In genomic region chr3:122940628-122941086, GRCh38 we compare ENCODE assay signal across 14 cellular contexts.
DNase-seq lines count a peak whose midpoint lies in the region; ATAC-seq and TF ChIP-seq lines count a peak whose summit lies in the region.
"Had no signal": no experiment of that assay in that cellular context is flagged by ENCODE, and none has a peak within 500 bp of the region (broad histone marks: within the 10 kb centered on the region; RNA-seq: fewer than 3 reads in every experiment).

No MANE protein-coding gene starts in this region.

- H3K27me3 ChIP-seq in heart right ventricle (peaks cover 0 to 4% (median 0%) of the 10 kb centered on the region in 7 donors), hepatocyte (no peaks in the 10 kb centered on the region), uterus (no peaks in the 10 kb centered on the region)
- H3K27me3 ChIP-seq: ascending aorta had no signal

- H3K9me3 Mint-ChIP-seq in activated naive CD4-positive, alpha-beta T cell treated with anti-CD3 and anti-CD28 coated beads, Interleukin-2, amount 10 ng/mL, durations not matched to agents 7 days and 5 days = no peaks in the 10 kb centered on the region

- intact Hi-C loops in heart right ventricle (cut with DNase I) = loop anchor here in 8 of 10 donors (5.0 to 10.0 kb wide), 5 partner anchors 42 to 617 kb away; no protein-coding TSS in a partner anchor
- intact Hi-C loops in cardiac septum (cut with DNase I) = loop anchor here (5.0 kb wide), 2 partner anchors 42 to 157 kb away; no protein-coding TSS in a partner anchor
- intact Hi-C loops in uterus (cut with DNase I; ENCODE audit: low total_unique reads) = loop anchor here (10.0 kb wide), 1 partner anchor 84 kb away; the partner anchor contains the start of gene SEMA5B

- H3K4me1 ChIP-seq in heart right ventricle (peaks cover 0 to 48% (median 20%) of the 10 kb centered on the region in 9 donors), hepatocyte (ENCODE audit: insufficient read depth) (peaks cover 6% of the 10 kb centered on the region), uterus (no peaks in the 10 kb centered on the region)

- WGBS in heart right ventricle, 2 donors = 58 to 75% methylated on average over 5 of the region's 5 CpGs
- 74% methylated on average over 5 of the region's 5 CpGs for WGBS in hepatocyte (ENCODE audit: low lambda C conversion rate, missing lambda C conversion rate)

- no peaks in the 10 kb centered on the region for H3K79me2 ChIP-seq in hepatocyte

- H2AFZ ChIP-seq in hepatocyte = no peak overlapping the region

- peaks cover 6% of the 10 kb centered on the region for H3K4me1 Mint-ChIP-seq in activated naive CD4-positive, alpha-beta T cell treated with anti-CD3 and anti-CD28 coated beads, Interleukin-2, amount 10 ng/mL, durations not matched to agents 7 days and 5 days

- H3K27ac Mint-ChIP-seq in activated naive CD4-positive, alpha-beta T cell treated with anti-CD3 and anti-CD28 coated beads, Interleukin-2, amount 10 ng/mL, durations not matched to agents 7 days and 5 days = no peak overlapping the region

- H3K4me3 ChIP-seq in heart right ventricle (no peak overlapping the region), hepatocyte (no peak overlapping the region), uterus (no peak overlapping the region)
- H3K4me3 ChIP-seq: ascending aorta had no signal

- H3K4me2 ChIP-seq in hepatocyte = no peak overlapping the region

- peak in 5 of 8 donors; percentile 9 to 28 (median 23) for ATAC-seq in heart right ventricle
- no peak for ATAC-seq in HG03097 (IDR thresholded peaks at IDR 0.05; ENCODE audit: low FRiP score, unreplicated experiment)

- TF ChIP-seq POLR2A in uterus (IDR thresholded peaks at IDR 0.05) = no peak

- no peaks in the 10 kb centered on the region for H4K20me1 ChIP-seq in hepatocyte (ENCODE audit: insufficient read depth, poor library complexity, severe bottlenecking)

- no peaks in the 10 kb centered on the region for H3K36me3 ChIP-seq in heart right ventricle
- no peaks in the 10 kb centered on the region for H3K36me3 ChIP-seq in hepatocyte (replicated peaks; ENCODE audit: insufficient read depth, low read depth)
- H3K36me3 ChIP-seq in uterus = no peaks in the 10 kb centered on the region
- H3K36me3 ChIP-seq: ascending aorta had no signal

- CTCF ChIA-PET in activated naive CD4-positive, alpha-beta T cell treated with anti-CD3 and anti-CD28 coated beads, Interleukin-2, amount 10 ng/mL, durations not matched to agents 7 days and 5 days (lab: Charles Lee) = interaction anchor here (0.9 to 2.3 kb wide), 5 partner anchors 57 to 186 kb away, joined by 3 to 8 read pairs (median 4); partner anchors contain the start of gene SEMA5B

- H3K27me3 Mint-ChIP-seq in activated naive CD4-positive, alpha-beta T cell treated with anti-CD3 and anti-CD28 coated beads, Interleukin-2, amount 10 ng/mL, durations not matched to agents 7 days and 5 days = peaks cover 74% of the 10 kb centered on the region

- H3K36me3 Mint-ChIP-seq in activated naive CD4-positive, alpha-beta T cell treated with anti-CD3 and anti-CD28 coated beads, Interleukin-2, amount 10 ng/mL, durations not matched to agents 7 days and 5 days = no peaks in the 10 kb centered on the region

- no peak for TF ChIP-seq CTCF in heart right ventricle (IDR thresholded peaks at IDR 0.05)
- no peak for TF ChIP-seq CTCF in hepatocyte (IDR thresholded peaks at IDR 0.05; ENCODE audit: poor library complexity)
- peak in 1 of 4 experiments; percentile 24 for TF ChIP-seq CTCF in uterus (IDR thresholded peaks at IDR 0.05)

- DNase-seq in heart right ventricle (peak in 1 of 2 donors; percentile 43), cardiac septum (ENCODE audit: low spot score) (no peak), dedifferentiated amniotic fluid mesenchymal stem cell (ENCODE audit: extremely low spot score) (peak; percentile 46), hepatocyte (ENCODE audit: low spot score) (no peak), uterus (peak; percentile 60 to 86), NCI-H526 (lab: John Stamatoyannopoulos, UW) (no peak)
- DNase-seq in activated naive CD4-positive, alpha-beta T cell treated with anti-CD3 and anti-CD28 coated beads, Interleukin-2, amount 10 ng/mL, durations not matched to agents 7 days and 5 days = no peak
- DNase-seq: activated CD8-positive, alpha-beta memory T cell treated with anti-CD3 and anti-CD28 coated beads, Interleukin-2, amount 50 U/mL, for 4 hours; activated gamma-delta T cell; erythroblast; NCI-H1436; SHP77 treated with DMSO at 0.1 percent for 48 hours had no signal

- no peak overlapping the region for H3K4me3 Mint-ChIP-seq in activated naive CD4-positive, alpha-beta T cell treated with anti-CD3 and anti-CD28 coated beads, Interleukin-2, amount 10 ng/mL, durations not matched to agents 7 days and 5 days

- no peaks in the 10 kb centered on the region for H3K9me2 ChIP-seq in hepatocyte (replicated peaks; ENCODE audit: insufficient read depth)

- peak overlapping the region in 5 of 10 donors; percentile 17 to 53 (median 35) for H3K27ac ChIP-seq in heart right ventricle
- H3K27ac ChIP-seq in hepatocyte = peak overlapping the region; percentile 26
- H3K27ac ChIP-seq in uterus = peak overlapping the region; percentile 46 to 71
- H3K27ac ChIP-seq: ascending aorta had no signal

- H3K9me3 ChIP-seq in heart right ventricle (no peaks in the 10 kb centered on the region), hepatocyte (ENCODE audit: low read depth) (no peaks in the 10 kb centered on the region), uterus (no peaks in the 10 kb centered on the region)
- H3K9me3 ChIP-seq: ascending aorta had no signal

Comparison
In these comparisons a context has a peak if more than half of its experiments do, and no peak if none do; other contexts are left out.
1. DNase-seq: peak in dedifferentiated amniotic fluid mesenchymal stem cell (single experiment) and uterus (2 of 2); none in cardiac septum (single experiment), hepatocyte (single experiment), NCI-H526 (0 of 2) and activated naive CD4-positive, alpha-beta T cell treated with anti-CD3 and anti-CD28 coated beads, Interleukin-2, amount 10 ng/mL, durations not matched to agents 7 days and 5 days (single experiment).